In the genomic region with DNA sequence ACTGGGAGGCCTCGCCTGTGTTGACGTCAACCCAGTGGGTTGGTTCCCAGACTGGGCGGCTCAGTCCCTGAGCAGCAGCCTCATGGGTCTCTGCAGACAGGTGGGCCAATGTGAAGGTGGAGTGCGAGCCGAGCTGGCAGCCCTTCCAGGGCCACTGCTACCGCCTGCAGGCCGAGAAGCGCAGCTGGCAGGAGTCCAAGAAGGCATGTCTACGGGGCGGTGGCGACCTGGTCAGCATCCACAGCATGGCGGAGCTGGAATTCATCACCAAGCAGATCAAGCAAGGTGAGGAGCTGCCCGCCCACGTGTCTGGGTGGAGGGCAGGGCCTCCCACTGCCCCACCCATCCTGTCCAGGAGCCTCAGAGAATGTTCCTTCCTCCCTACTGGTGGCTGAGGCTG, we compare ENCODE assay signal across 11 cellular contexts. TPM values are rescaled to one million over a fixed set of nuclear protein-coding genes. Genes with fewer than 3 reads are reported as not detected.
DNase-seq lines count a peak whose midpoint lies in the region; ATAC-seq and TF ChIP-seq lines count a peak whose summit lies in the region.
"Had no signal": no experiment of that assay in that cellular context is flagged by ENCODE, and none has a peak within 500 bp of the region (broad histone marks: within the 10 kb centered on the region; RNA-seq: fewer than 3 reads in every experiment).

No MANE protein-coding gene starts in this region.

- H3K36me3 Mint-ChIP-seq in activated T-cell treated with anti-CD3 and anti-CD28 coated beads, Interleukin-2, amount 50 U/mL, for 24 hours (ENCODE audit: low read depth), result no peaks in the 10 kb centered on the region

- no peaks in the 10 kb centered on the region for H3K27me3 ChIP-seq in left ventricle myocardium inferior (ENCODE audit: low read depth)
- H3K27me3 ChIP-seq in PC-3 (ENCODE audit: low read length), result no peaks in the 10 kb centered on the region
- H3K27me3 ChIP-seq in aorta (ENCODE audit: control insufficient read depth in 1 of 2, insufficient read depth in 2 of 2, low read length in 1 of 2), result no peaks in the 10 kb centered on the region
- H3K27me3 ChIP-seq: heart left ventricle had no signal

- WGBS in aorta, 2 donors, result 36 to 38% methylated on average over 10 to 14 of the region's 14 CpGs

- no peak overlapping the region for H3K9ac ChIP-seq in PC-3 (ENCODE audit: low read length)

- no peaks in the 10 kb centered on the region for H3K9me3 Mint-ChIP-seq in activated T-cell treated with anti-CD3 and anti-CD28 coated beads, Interleukin-2, amount 50 U/mL, for 24 hours
- H3K9me3 Mint-ChIP-seq: activated CD4-positive, alpha-beta memory T cell treated with anti-CD3 and anti-CD28 coated beads, Interleukin-2, amount 10 ng/mL, durations not matched to agents 7 days and 5 days had no signal

- BruUV-seq in PC-3 (replicated peaks; lab: Mats Ljungman, UMichigan), result no TSS peak

- no peak overlapping the region for H3K27ac Mint-ChIP-seq in activated T-cell treated with anti-CD3 and anti-CD28 coated beads, Interleukin-2, amount 50 U/mL, for 24 hours
- H3K27ac Mint-ChIP-seq: activated CD4-positive, alpha-beta memory T cell treated with anti-CD3 and anti-CD28 coated beads, Interleukin-2, amount 10 ng/mL, durations not matched to agents 7 days and 5 days; progenitor cell of endocrine pancreas had no signal

- H3K4me3 Mint-ChIP-seq in activated T-cell treated with anti-CD3 and anti-CD28 coated beads, Interleukin-2, amount 50 U/mL, for 24 hours, result no peak overlapping the region
- H3K4me3 Mint-ChIP-seq: activated CD4-positive, alpha-beta memory T cell treated with anti-CD3 and anti-CD28 coated beads, Interleukin-2, amount 10 ng/mL, durations not matched to agents 7 days and 5 days had no signal

- no peaks in the 10 kb centered on the region for H3K27me3 Mint-ChIP-seq in activated T-cell treated with anti-CD3 and anti-CD28 coated beads, Interleukin-2, amount 50 U/mL, for 24 hours
- H3K27me3 Mint-ChIP-seq: activated CD4-positive, alpha-beta memory T cell treated with anti-CD3 and anti-CD28 coated beads, Interleukin-2, amount 10 ng/mL, durations not matched to agents 7 days and 5 days; progenitor cell of endocrine pancreas had no signal

- H3K4me3 ChIP-seq in left ventricle myocardium inferior, result no peak overlapping the region
- no peak overlapping the region for H3K4me3 ChIP-seq in PC-3 (ENCODE audit: low read length)
- H3K4me3 ChIP-seq in fibroblast of the aortic adventitia (ENCODE audit: low read depth, low read length), result no peak overlapping the region
- no peak overlapping the region for H3K4me3 ChIP-seq in aorta (ENCODE audit: low read length in 2 of 2)
- H3K4me3 ChIP-seq: heart left ventricle had no signal

- POLR2A ChIA-PET in PC-3 (lab: Charles Lee; ENCODE audit: unreplicated experiment), result no interaction called here

- no peaks in the 10 kb centered on the region for H3K36me3 ChIP-seq in left ventricle myocardium inferior
- no peaks in the 10 kb centered on the region for H3K36me3 ChIP-seq in PC-3 (ENCODE audit: low read depth, low read length)
- peaks cover 2 to 4% of the 10 kb centered on the region in 2 donors for H3K36me3 ChIP-seq in aorta (ENCODE audit: control insufficient read depth in 1 of 2, insufficient read depth in 2 of 2, low read length in 1 of 2)

- no peaks in the 10 kb centered on the region for H4K20me1 ChIP-seq in PC-3 (ENCODE audit: low read length)

- H2AFZ ChIP-seq in PC-3 (ENCODE audit: low read length), result peak overlapping the region; percentile 37

- no peaks in the 10 kb centered on the region for H3F3A ChIP-seq in PC-3 (ENCODE audit: low read length, unreplicated experiment)

- H3K4me1 Mint-ChIP-seq in activated T-cell treated with anti-CD3 and anti-CD28 coated beads, Interleukin-2, amount 50 U/mL, for 24 hours (ENCODE audit: low read depth), result peaks cover 4% of the 10 kb centered on the region

- H3K9me3 ChIP-seq in left ventricle myocardium inferior (replicated peaks) (no peaks in the 10 kb centered on the region), PC-3 (ENCODE audit: low read length) (no peaks in the 10 kb centered on the region), aorta (ENCODE audit: control insufficient read depth, low read length) (no peaks in the 10 kb centered on the region)
- H3K9me3 ChIP-seq: heart left ventricle had no signal

- no peaks in the 10 kb centered on the region for H3K9me2 ChIP-seq in PC-3 (replicated peaks; ENCODE audit: low read length)

- intact Hi-C loops in Right ventricle myocardium inferior (cut with DNase I), result loop anchor here (10.0 kb wide), 1 partner anchor 733 kb away; no protein-coding TSS in a partner anchor
- intact Hi-C loops in left ventricle myocardium inferior (cut with micrococcal nuclease), result no loop called here
- intact Hi-C loops in PC-3 (cut with micrococcal nuclease), result loop anchor here (10.0 kb wide), 1 partner anchor 413 kb away; no protein-coding TSS in a partner anchor
- intact Hi-C loops in aorta (cut with DNase I), result loop anchor here in 1 of 2 donors (10.0 kb wide), 1 partner anchor 107 kb away; no protein-coding TSS in a partner anchor

- H3K4me2 ChIP-seq in PC-3 (ENCODE audit: low read length), result no peak overlapping the region

- CTCF ChIA-PET in PC-3 (lab: Charles Lee), result interaction anchor here (0.6 kb wide), 1 partner anchor 15 kb away, joined by 3 read pairs; no protein-coding TSS in a partner anchor

- H3K4me1 ChIP-seq in left ventricle myocardium inferior (peaks cover 9% of the 10 kb centered on the region), PC-3 (ENCODE audit: insufficient read depth, low read length) (peaks cover 6% of the 10 kb centered on the region), aorta (ENCODE audit: control insufficient read depth in 1 of 2, insufficient read depth in 2 of 2, low read length in 2 of 2) (no peaks in the 10 kb centered on the region)

- TF ChIP-seq CTCF in left ventricle myocardium inferior (IDR thresholded peaks at IDR 0.05; ENCODE audit: borderline replicate concordance) (no peak), PC-3 (conservative IDR thresholded peaks at IDR 0.05; ENCODE audit: low read depth, low read length) (no peak), fibroblast of the aortic adventitia (IDR thresholded peaks at IDR 0.05; ENCODE audit: insufficient read depth, low read length) (no peak)

- no peak overlapping the region for H3K27ac ChIP-seq in left ventricle myocardium inferior (replicated peaks)
- H3K27ac ChIP-seq in PC-3 (ENCODE audit: low read length), result no peak overlapping the region
- H3K27ac ChIP-seq in aorta (ENCODE audit: low read depth in 1 of 2, low read length in 2 of 2), result no peak overlapping the region
- H3K27ac ChIP-seq: heart left ventricle had no signal

- peak; percentile 63 for DNase-seq in Right ventricle myocardium inferior (ENCODE audit: missing footprints)
- DNase-seq in left ventricle myocardium inferior, result no peak
- DNase-seq in PC-3, result no peak
- DNase-seq in fibroblast of the aortic adventitia (ENCODE audit: low read depth), result peak; percentile 17
- DNase-seq in aorta, result peak; percentile 54 to 83
- no peak for DNase-seq in activated T-cell treated with anti-CD3 and anti-CD28 coated beads, Interleukin-2, amount 50 U/mL, for 24 hours

- no peak for ATAC-seq in Right ventricle myocardium inferior
- peak; percentile 29; the same call in 1 of the 2 replicates for ATAC-seq in PC-3
- ATAC-seq in aorta (ENCODE audit: low FRiP score), result no peak
- ATAC-seq in HG03039 (IDR thresholded peaks at IDR 0.05; ENCODE audit: unreplicated experiment), result no peak
- ATAC-seq in GM21737 (IDR thresholded peaks at IDR 0.05; ENCODE audit: unreplicated experiment), result no peak

- no peaks in the 10 kb centered on the region for H3K79me2 ChIP-seq in PC-3 (ENCODE audit: low read length)

RNA-seq across cellular contexts. Expression of gene MRC2, which starts 44.1 kb away (rescaled TPM):
- total RNA-seq in Right ventricle myocardium inferior (33.8 TPM), left ventricle myocardium inferior (22.8 TPM), PC-3 (2014; rRNA removed) (13.5 and 17.2 TPM in 2 replicates), fibroblast of the aortic adventitia (ENCODE audit: low replicate concordance) (170 and 245 TPM in 2 replicates), aorta (100 to 1,000 TPM in 1 of 2 donors, 10 to 100 TPM in 1; 93.8 to 232 TPM)
- polyA plus RNA-seq in aorta, result 100 to 1,000 TPM in 1 of 2 donors, 10 to 100 TPM in 1; 15.3 to 149 TPM

Comparison
In these comparisons a context has a peak if more than half of its experiments do, and no peak if none do; other contexts are left out.
1. DNase-seq: peak in Right ventricle myocardium inferior (single experiment), fibroblast of the aortic adventitia (single experiment) and aorta (2 of 2); none in left ventricle myocardium inferior (single experiment), PC-3 (single experiment) and activated T-cell treated with anti-CD3 and anti-CD28 coated beads, Interleukin-2, amount 50 U/mL, for 24 hours (single experiment).